In genomic region chr17:81868674-81869220, GRCh38 we compare ENCODE assay signal across 3 cellular contexts.
TF ChIP-seq lines count a peak whose summit lies in the region.

No MANE protein-coding gene starts in this region.

TF ChIP-seq in A549, 52 proteins besides CTCF, POLR2A, EP300 and RAD21:
- TF ChIP-seq CBX2 (IDR thresholded peaks at IDR 0.05; ENCODE audit: borderline replicate concordance, low read depth) (no peak), SMC3 (IDR thresholded peaks at IDR 0.05) (no peak), MAX (IDR thresholded peaks at IDR 0.05) (0 out of 2 replicates have a peak, but pooled peaks have one; percentile 13), E2F6 (IDR thresholded peaks at IDR 0.05; ENCODE audit: borderline replicate concordance, low read depth) (no peak), ATOH8 (CRISPR knock-in tag; IDR thresholded peaks at IDR 0.05; ENCODE audit: low read depth) (no peak), MAFK (IDR thresholded peaks at IDR 0.05; ENCODE audit: partially characterized antibody) (no peak), HES2 (IDR thresholded peaks at IDR 0.05) (no peak), POLR2AphosphoS2 (conservative IDR thresholded peaks at IDR 0.05; ENCODE audit: low read length) (peak; percentile 83; the same call in 1 of the 2 replicates), PBX3 (IDR thresholded peaks at IDR 0.05) (peak; percentile 84), TP53 (CRISPR knock-in tag; IDR thresholded peaks at IDR 0.05) (0 out of 2 replicates have a peak, but pooled peaks have one; percentile 41), RNF2 (IDR thresholded peaks at IDR 0.05; ENCODE audit: borderline replicate concordance, low read depth) (peak; percentile 34; the same call in 1 of the 2 replicates), BCL3 (IDR thresholded peaks at IDR 0.05) (no peak; the same call in 2 of the 3 replicates), FOSB (CRISPR knock-in tag; IDR thresholded peaks at IDR 0.05) (no peak)

TF ChIP-seq in IMR-90, 13 proteins besides CTCF, POLR2A, EP300 and RAD21:
- no peak for TF ChIP-seq RFX5 (IDR thresholded peaks at IDR 0.05; ENCODE audit: low read depth, low read length)
- TF ChIP-seq MAFK (IDR thresholded peaks at IDR 0.05; ENCODE audit: low read depth, low read length): no peak
- TF ChIP-seq RCOR1 (IDR thresholded peaks at IDR 0.05; ENCODE audit: insufficient replicate concordance, low read length): no peak
- TF ChIP-seq ELK1 (IDR thresholded peaks at IDR 0.05; ENCODE audit: borderline replicate concordance, low read depth, low read length): no peak
- TF ChIP-seq NFE2L2 (IDR thresholded peaks at IDR 0.05; ENCODE audit: low read depth, low read length): no peak
- TF ChIP-seq MAZ (IDR thresholded peaks at IDR 0.05; ENCODE audit: borderline replicate concordance, low read depth, low read length): peak; percentile 81

TF ChIP-seq in H1, 55 proteins besides CTCF, POLR2A, EP300 and RAD21:
- TF ChIP-seq POLR2AphosphoS5 (IDR thresholded peaks at IDR 0.05; ENCODE audit: low read depth, low read length) (peak; percentile 64; the same call in 1 of the 2 replicates), YY1 (IDR thresholded peaks at IDR 0.05; ENCODE audit: low read depth, low read length) (no peak)
